Comparison of ENCODE assay signal across 18 cellular contexts in the genomic region with DNA sequence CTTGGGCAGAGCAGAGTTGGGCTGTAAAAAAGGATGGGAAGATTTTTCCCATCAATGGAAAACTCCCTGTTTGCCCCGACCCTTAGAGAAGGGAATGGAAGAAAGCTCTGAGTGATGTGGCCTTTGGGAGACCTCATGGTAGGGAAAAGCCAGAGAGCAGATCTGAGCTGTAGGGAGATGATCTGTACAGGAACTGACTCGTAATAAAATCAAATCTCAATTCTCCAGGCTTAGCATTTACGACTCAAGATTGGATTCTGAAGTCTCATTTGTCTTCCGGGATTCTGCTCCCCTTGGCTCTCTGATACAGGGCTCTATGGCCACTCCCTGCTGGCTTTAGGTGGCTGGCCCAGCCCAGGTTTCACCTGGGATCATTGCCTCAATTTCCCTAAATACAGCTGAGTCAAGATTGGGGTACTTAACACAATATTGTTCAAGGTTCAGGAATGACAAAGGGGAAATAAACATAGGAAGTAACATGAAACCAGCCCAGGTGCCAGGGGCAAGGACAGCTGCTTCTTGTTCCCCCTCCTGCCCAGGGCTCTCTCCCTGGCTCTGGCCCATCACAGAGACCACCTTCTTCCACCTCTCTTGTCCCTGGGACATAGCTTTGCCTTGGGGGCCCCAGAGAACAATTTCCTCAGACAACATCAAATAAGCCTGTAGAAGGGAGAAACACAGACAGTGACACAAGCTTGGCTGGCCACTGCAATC. TPM values are rescaled to one million over a fixed set of nuclear protein-coding genes. Genes with fewer than 3 reads are reported as not detected.
DNase-seq lines count a peak whose midpoint lies in the region; ATAC-seq and TF ChIP-seq lines count a peak whose summit lies in the region.
"Had no signal": no experiment of that assay in that cellular context is flagged by ENCODE, and none has a peak within 500 bp of the region (broad histone marks: within the 10 kb centered on the region; RNA-seq: fewer than 3 reads in every experiment).

No MANE protein-coding gene starts in this region.

- peak; percentile 42; the same call in 1 of the 2 replicates for ATAC-seq in Panc1
- ATAC-seq in aorta (ENCODE audit: low FRiP score) = no peak
- ATAC-seq: activated CD8-positive, alpha-beta T cell treated with anti-CD3 and anti-CD28 coated beads, Interleukin-2, amount 10 ng/mL, durations not matched to agents 7 days and 5 days; body of pancreas; left lobe of liver had no signal

- 51% methylated on average over 4 of the region's 4 CpGs for WGBS in hepatocyte (ENCODE audit: low lambda C conversion rate, missing lambda C conversion rate)
- 12% methylated on average over 4 of the region's 4 CpGs for WGBS in smooth muscle cell (ENCODE audit: low lambda C conversion rate)
- 57 to 65% methylated on average over 4 of the region's 4 CpGs for WGBS in aorta, 2 donors

- POLR2A ChIA-PET in Panc1 (lab: Charles Lee) = interaction anchor here (0.5 kb wide), 1 partner anchor 29 kb away, joined by 6 read pairs; no protein-coding TSS in a partner anchor

- H3K36me3 ChIP-seq in Panc1 (ENCODE audit: control insufficient read depth, insufficient read depth, low read length) = no peaks in the 10 kb centered on the region
- no peaks in the 10 kb centered on the region for H3K36me3 ChIP-seq in hepatocyte (replicated peaks; ENCODE audit: insufficient read depth, low read depth)
- H3K36me3 ChIP-seq in smooth muscle cell (ENCODE audit: low read depth) = no peaks in the 10 kb centered on the region
- no peaks in the 10 kb centered on the region for H3K36me3 ChIP-seq in aorta (ENCODE audit: control insufficient read depth in 1 of 2, insufficient read depth in 2 of 2, low read length in 1 of 2)
- H3K36me3 ChIP-seq: heart right ventricle, neutrophil had no signal

- H4K20me1 ChIP-seq in hepatocyte (ENCODE audit: insufficient read depth, poor library complexity, severe bottlenecking) (no peaks in the 10 kb centered on the region), smooth muscle cell (ENCODE audit: low read depth) (no peaks in the 10 kb centered on the region)

- H2AFZ ChIP-seq in hepatocyte (no peak overlapping the region), smooth muscle cell (ENCODE audit: low read depth) (no peak overlapping the region)

- no peaks in the 10 kb centered on the region for H3F3A ChIP-seq in smooth muscle cell (ENCODE audit: low read depth)

- H3K9me3 ChIP-seq in Panc1 (ENCODE audit: control insufficient read depth, insufficient read depth, low read depth, low read length) (no peaks in the 10 kb centered on the region), hepatocyte (ENCODE audit: low read depth) (no peaks in the 10 kb centered on the region), smooth muscle cell (replicated peaks; ENCODE audit: low read depth) (no peaks in the 10 kb centered on the region), aorta (ENCODE audit: control insufficient read depth, low read length) (no peaks in the 10 kb centered on the region)
- H3K9me3 ChIP-seq: body of pancreas, neutrophil had no signal

- DNase-seq in DMS 273 (lab: John Stamatoyannopoulos, UW; ENCODE audit: unreplicated experiment) (peak; percentile 34), DMS 273 treated with DMSO at 0.1 percent for 48 hours (lab: John Stamatoyannopoulos, UW) (no peak), Panc1 (ENCODE audit: low read depth, low spot score) (no peak), hepatocyte (ENCODE audit: low spot score) (no peak), smooth muscle cell (lab: John Stamatoyannopoulos, UW; ENCODE audit: unreplicated experiment) (no peak), amniotic stem cell (lab: John Stamatoyannopoulos, UW) (no peak), aorta (no peak), NCI-H1105 (lab: John Stamatoyannopoulos, UW) (no peak)
- DNase-seq: activated CD8-positive, alpha-beta T cell treated with anti-CD3 and anti-CD28 coated beads, Interleukin-2, amount 10 ng/mL, durations not matched to agents 7 days and 5 days; activated effector memory CD4-positive, alpha-beta T cell treated with anti-CD3 and anti-CD28 coated beads, Interleukin-2, amount 50 U/mL, for 16 hours; body of pancreas; CD4-positive, alpha-beta memory T cell; endodermal cell; heart right ventricle; NCI-H774 had no signal

- BruUV-seq in Panc1 (replicated peaks; lab: Mats Ljungman, UMichigan) = no TSS peak

- H3K4me1 ChIP-seq in Panc1 (ENCODE audit: control insufficient read depth, insufficient read depth, low read length) = peaks cover 3% of the 10 kb centered on the region; the same call in 1 of the 2 replicates
- H3K4me1 ChIP-seq in hepatocyte (ENCODE audit: insufficient read depth) = peaks cover 14% of the 10 kb centered on the region
- no peaks in the 10 kb centered on the region for H3K4me1 ChIP-seq in smooth muscle cell (ENCODE audit: low read depth)
- no peaks in the 10 kb centered on the region for H3K4me1 ChIP-seq in aorta (ENCODE audit: control insufficient read depth in 1 of 2, insufficient read depth in 2 of 2, low read length in 2 of 2)
- H3K4me1 ChIP-seq: body of pancreas had no signal

- intact Hi-C loops in Panc1 (cut with micrococcal nuclease; ENCODE audit: unreplicated experiment) = no loop called here
- intact Hi-C loops in aorta (cut with DNase I) = no loop called here

- H3K9ac ChIP-seq in smooth muscle cell (ENCODE audit: low read depth) = peak overlapping the region; percentile 42

- H3K4me2 ChIP-seq in hepatocyte (no peak overlapping the region), smooth muscle cell (peak overlapping the region; percentile 34)

- H3K27ac ChIP-seq in Panc1 (ENCODE audit: low read length) = no peak overlapping the region
- peak overlapping the region; percentile 69 for H3K27ac ChIP-seq in hepatocyte
- peak overlapping the region; percentile 88 for H3K27ac ChIP-seq in smooth muscle cell (ENCODE audit: low read depth)
- no peak overlapping the region for H3K27ac ChIP-seq in aorta (ENCODE audit: low read depth in 1 of 2, low read length in 2 of 2)
- H3K27ac ChIP-seq: 22Rv1, body of pancreas, neutrophil had no signal

- CTCF ChIA-PET in Panc1 (lab: Charles Lee) = interaction anchor here (0.7 kb wide), 1 partner anchor 16 kb away, joined by 3 read pairs; no protein-coding TSS in a partner anchor

- no peaks in the 10 kb centered on the region for H3K9me2 ChIP-seq in hepatocyte (replicated peaks; ENCODE audit: insufficient read depth)

- H3K79me2 ChIP-seq in hepatocyte = no peaks in the 10 kb centered on the region
- no peaks in the 10 kb centered on the region for H3K79me2 ChIP-seq in smooth muscle cell (ENCODE audit: low read depth)

- TF ChIP-seq CTCF in Panc1 (IDR thresholded peaks at IDR 0.05) (no peak), hepatocyte (IDR thresholded peaks at IDR 0.05; ENCODE audit: poor library complexity) (no peak), smooth muscle cell (IDR thresholded peaks at IDR 0.05; ENCODE audit: borderline replicate concordance, insufficient read depth, poor library complexity, severe bottlenecking) (no peak)

- in situ Hi-C loops in Panc1 (cut with HindIII; ENCODE audit: low pct_unique_long_range_greater_than_20kb, low sequenced_read_pairs) = no loop called here

- H3K27me3 ChIP-seq in Panc1 (ENCODE audit: control insufficient read depth, insufficient read depth, low read length) (no peaks in the 10 kb centered on the region), hepatocyte (no peaks in the 10 kb centered on the region), smooth muscle cell (ENCODE audit: low read depth) (no peaks in the 10 kb centered on the region), aorta (ENCODE audit: control insufficient read depth in 1 of 2, insufficient read depth in 2 of 2, low read length in 1 of 2) (no peaks in the 10 kb centered on the region)
- H3K27me3 ChIP-seq: body of pancreas had no signal

- H3K4me3 ChIP-seq in Panc1 (ENCODE audit: low read depth in 2 of 2, low read length in 2 of 2) (no peak overlapping the region), hepatocyte (no peak overlapping the region), smooth muscle cell (no peak overlapping the region), aorta (ENCODE audit: low read length in 2 of 2) (no peak overlapping the region)
- H3K4me3 ChIP-seq: body of pancreas, heart right ventricle had no signal

RNA-seq across cellular contexts. Expression of gene THY1, which starts 38.4 kb away (rescaled TPM):
- total RNA-seq in Panc1 (2021; ENCODE audit: unreplicated experiment) (13.7 TPM), hepatocyte (43.3 and 52.1 TPM in 2 replicates), smooth muscle cell (266 and 297 TPM in 2 replicates), aorta (10 to 100 TPM; 19.3 to 80.9 TPM)
- 24.3 TPM for polyA plus RNA-seq in Panc1 (2012; ENCODE audit: insufficient read length)
- polyA plus RNA-seq in hepatocyte (117 and 156 TPM in 2 replicates), smooth muscle cell (411 and 614 TPM in 2 replicates), aorta (10 to 100 TPM; 10.2 to 12.5 TPM)
- total RNA-seq: activated CD8-positive, alpha-beta T cell treated with anti-CD3 and anti-CD28 coated beads, Interleukin-2, amount 10 ng/mL, durations not matched to agents 7 days and 5 days; CD4-positive, alpha-beta memory T cell had no signal
- polyA plus RNA-seq: CD4-positive, alpha-beta memory T cell had no signal

Comparison
In these comparisons a context has a peak if more than half of its experiments do, and no peak if none do; other contexts are left out.
1. H3K27ac ChIP-seq: peak in hepatocyte (single experiment) and smooth muscle cell (single experiment); none in Panc1 (single experiment) and aorta (0 of 2).